ENCODE assay signal across 1 cellular context in the genomic region with DNA sequence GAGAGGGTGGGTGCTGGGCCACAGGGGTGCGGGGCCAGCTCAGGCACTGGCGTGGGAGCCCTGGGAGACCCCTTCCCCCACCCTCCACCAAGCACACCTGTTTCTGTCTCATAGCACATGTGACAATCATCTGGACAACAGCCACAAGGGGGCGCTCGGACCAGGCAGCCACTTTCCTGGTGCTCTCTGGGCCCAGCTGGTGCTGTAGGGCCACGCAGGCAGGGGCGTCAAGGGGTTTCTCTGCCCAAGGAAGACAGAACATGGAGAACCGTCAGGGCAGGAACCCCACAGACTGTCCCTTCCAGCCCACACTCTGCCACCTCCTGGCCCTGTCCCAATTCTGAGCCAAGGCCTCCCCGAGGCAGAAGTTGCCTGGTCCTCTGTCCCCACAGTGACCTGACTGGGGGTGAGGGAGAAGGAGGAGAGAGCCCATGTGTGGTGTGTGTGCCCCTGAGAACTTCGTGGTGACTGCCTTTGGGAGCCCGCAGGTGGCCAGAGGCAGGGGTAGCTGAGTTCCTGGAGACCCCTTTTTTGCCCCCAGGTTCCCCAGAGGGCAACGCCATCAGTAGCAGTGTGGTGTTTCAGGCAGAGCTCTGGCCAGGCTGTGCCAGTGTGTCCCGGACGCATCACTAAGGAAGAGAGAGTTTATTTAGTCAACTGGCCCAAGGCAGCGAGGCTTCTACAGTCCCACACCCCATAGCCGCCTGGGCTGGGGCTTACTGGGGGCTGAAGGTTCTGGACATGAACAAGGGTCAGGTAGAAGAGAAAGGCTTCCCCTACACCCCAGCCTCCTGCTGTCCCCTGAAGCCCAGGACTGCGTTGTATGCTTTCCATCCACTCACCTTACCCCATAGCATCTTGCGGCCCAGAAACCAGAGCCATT.
TF ChIP-seq lines count a peak whose summit lies in the region.

No MANE protein-coding gene starts in this region.

TF ChIP-seq in K562, 482 proteins besides CTCF, POLR2A, EP300 and RAD21 (continued from another document):
- 0 out of 2 replicates have a peak, but pooled peaks have one; percentile 22 for TF ChIP-seq CBFA2T3 (IDR thresholded peaks at IDR 0.05)
- TF ChIP-seq ZBED1 (IDR thresholded peaks at IDR 0.05), result no peak
- no peak for TF ChIP-seq MYNN (IDR thresholded peaks at IDR 0.05)
- no peak for TF ChIP-seq MYNN (CRISPR knock-in tag; IDR thresholded peaks at IDR 0.05)
- TF ChIP-seq, protein P1, sequence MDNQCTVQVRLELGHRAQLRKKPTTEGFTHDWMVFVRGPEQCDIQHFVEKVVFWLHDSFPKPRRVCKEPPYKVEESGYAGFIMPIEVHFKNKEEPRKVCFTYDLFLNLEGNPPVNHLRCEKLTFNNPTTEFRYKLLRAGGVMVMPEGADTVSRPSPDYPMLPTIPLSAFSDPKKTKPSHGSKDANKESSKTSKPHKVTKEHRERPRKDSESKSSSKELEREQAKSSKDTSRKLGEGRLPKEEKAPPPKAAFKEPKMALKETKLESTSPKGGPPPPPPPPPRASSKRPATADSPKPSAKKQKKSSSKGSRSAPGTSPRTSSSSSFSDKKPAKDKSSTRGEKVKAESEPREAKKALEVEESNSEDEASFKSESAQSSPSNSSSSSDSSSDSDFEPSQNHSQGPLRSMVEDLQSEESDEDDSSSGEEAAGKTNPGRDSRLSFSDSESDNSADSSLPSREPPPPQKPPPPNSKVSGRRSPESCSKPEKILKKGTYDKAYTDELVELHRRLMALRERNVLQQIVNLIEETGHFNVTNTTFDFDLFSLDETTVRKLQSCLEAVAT (IDR thresholded peaks at IDR 0.05), result no peak
- no peak for TF ChIP-seq KDM5B (IDR thresholded peaks at IDR 0.05; ENCODE audit: insufficient replicate concordance, low read depth, low read length)
- TF ChIP-seq, protein P2, sequence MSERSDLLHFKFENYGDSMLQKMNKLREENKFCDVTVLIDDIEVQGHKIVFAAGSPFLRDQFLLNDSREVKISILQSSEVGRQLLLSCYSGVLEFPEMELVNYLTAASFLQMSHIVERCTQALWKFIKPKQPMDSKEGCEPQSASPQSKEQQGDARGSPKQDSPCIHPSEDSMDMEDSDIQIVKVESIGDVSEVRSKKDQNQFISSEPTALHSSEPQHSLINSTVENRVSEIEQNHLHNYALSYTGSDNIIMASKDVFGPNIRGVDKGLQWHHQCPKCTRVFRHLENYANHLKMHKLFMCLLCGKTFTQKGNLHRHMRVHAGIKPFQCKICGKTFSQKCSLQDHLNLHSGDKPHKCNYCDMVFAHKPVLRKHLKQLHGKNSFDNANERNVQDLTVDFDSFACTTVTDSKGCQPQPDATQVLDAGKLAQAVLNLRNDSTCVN (CRISPR knock-in tag; IDR thresholded peaks at IDR 0.05), result no peak
- TF ChIP-seq TOE1 (IDR thresholded peaks at IDR 0.05; ENCODE audit: borderline replicate concordance), result peak; percentile 37; the same call in 1 of the 2 replicates
- TF ChIP-seq TOE1 (CRISPR knock-in tag; IDR thresholded peaks at IDR 0.05; ENCODE audit: borderline replicate concordance, low read depth), result no peak
- TF ChIP-seq CHCHD3 (CRISPR knock-in tag; IDR thresholded peaks at IDR 0.05), result no peak
- TF ChIP-seq, protein P3, sequence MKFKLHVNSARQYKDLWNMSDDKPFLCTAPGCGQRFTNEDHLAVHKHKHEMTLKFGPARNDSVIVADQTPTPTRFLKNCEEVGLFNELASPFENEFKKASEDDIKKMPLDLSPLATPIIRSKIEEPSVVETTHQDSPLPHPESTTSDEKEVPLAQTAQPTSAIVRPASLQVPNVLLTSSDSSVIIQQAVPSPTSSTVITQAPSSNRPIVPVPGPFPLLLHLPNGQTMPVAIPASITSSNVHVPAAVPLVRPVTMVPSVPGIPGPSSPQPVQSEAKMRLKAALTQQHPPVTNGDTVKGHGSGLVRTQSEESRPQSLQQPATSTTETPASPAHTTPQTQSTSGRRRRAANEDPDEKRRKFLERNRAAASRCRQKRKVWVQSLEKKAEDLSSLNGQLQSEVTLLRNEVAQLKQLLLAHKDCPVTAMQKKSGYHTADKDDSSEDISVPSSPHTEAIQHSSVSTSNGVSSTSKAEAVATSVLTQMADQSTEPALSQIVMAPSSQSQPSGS (CRISPR knock-in tag; IDR thresholded peaks at IDR 0.05), result no peak
TF ChIP-seq in K562: peak in this region for 19.
